In genomic region chr3:44648564-44649229, GRCh38 we compare ENCODE assay signal across 8 cellular contexts. TPM values are rescaled to one million over a fixed set of nuclear protein-coding genes. Genes with fewer than 3 reads are reported as not detected.
A peak's percentile ranks its signal among the peaks of the same experiment; 100 is the strongest.
DNase-seq lines count a peak whose midpoint lies in the region; ATAC-seq and TF ChIP-seq lines count a peak whose summit lies in the region.

ZNF35 (plus strand) TSS chr3:44648732; CDS start chr3:44651068, 2,336 bp downstream.

- peaks cover 7% of the 10 kb centered on the region for H3K79me1 ChIP-seq in mesendoderm (ENCODE audit: low read length)

- peak; percentile 99 for ATAC-seq in GM18867 (IDR thresholded peaks at IDR 0.05; ENCODE audit: unreplicated experiment)
- ATAC-seq in HG03064 (IDR thresholded peaks at IDR 0.05; ENCODE audit: low read depth, unreplicated experiment) = peak; percentile 90

- CTCF ChIA-PET in BJ (lab: Yijun Ruan, JAX) = interaction anchor here (1.7 kb wide), 1 partner anchor 18 kb away, joined by 6 read pairs; no protein-coding TSS in a partner anchor

- H3K56ac ChIP-seq in mesendoderm (ENCODE audit: low read length) = peak within 1 kb of the TSS; percentile 95

- peak within 1 kb of the TSS; percentile 43 for H3K27ac ChIP-seq in mesendoderm (ENCODE audit: low read depth, low read length)

- no peak within 1 kb of the TSS for H3K23ac ChIP-seq in mesendoderm (ENCODE audit: low read length)

- no peaks in the 10 kb centered on the region for H3K4me1 ChIP-seq in mesendoderm (ENCODE audit: control insufficient read depth, low read depth, low read length)

- H2AK5ac ChIP-seq in mesendoderm (ENCODE audit: low read length) = no peak within 1 kb of the TSS

- H3K79me2 ChIP-seq in mesendoderm (ENCODE audit: control insufficient read depth, insufficient read depth, low read length) = peaks cover 9% of the 10 kb centered on the region

- POLR2A ChIA-PET in BJ (lab: Charles Lee) = no interaction called here

- no peak within 1 kb of the TSS for H2BK120ac ChIP-seq in mesendoderm (ENCODE audit: low read depth, low read length)

- no peak within 1 kb of the TSS for H2BK15ac ChIP-seq in mesendoderm (replicated peaks; ENCODE audit: low read depth)

- H4K8ac ChIP-seq in mesendoderm (ENCODE audit: low read depth, low read length) = peak within 1 kb of the TSS; percentile 100

- peak within 1 kb of the TSS; percentile 61 for H3K4ac ChIP-seq in mesendoderm (ENCODE audit: low read depth, low read length)

- H3K18ac ChIP-seq in mesendoderm (ENCODE audit: low read length) = peak within 1 kb of the TSS; percentile 75

- H4K5ac ChIP-seq in mesendoderm (ENCODE audit: low read length) = no peak within 1 kb of the TSS

- H3K36me3 ChIP-seq in BJ (ENCODE audit: control insufficient read depth, insufficient read depth, low read length) (peaks cover 20% of the 10 kb centered on the region), mesendoderm (ENCODE audit: control insufficient read depth, insufficient read depth, low read length) (peaks cover 7% of the 10 kb centered on the region)

- peak within 1 kb of the TSS; percentile 70 for H3K4me2 ChIP-seq in mesendoderm (ENCODE audit: low read length)

- no CpG with 5 or more reads among the region's 37 CpGs for WGBS in mesendoderm (ENCODE audit: extremely low coverage, insufficient coverage, low lambda C conversion rate)

- DNase-seq in BJ (ENCODE audit: low read depth) (peak; percentile 40), NCI-H2171 treated with DMSO at 0.1 percent for 48 hours (lab: John Stamatoyannopoulos, UW) (peak; percentile 82), epidermal melanocyte (ENCODE audit: insufficient read length, low spot score) (peak; percentile 82), mesendoderm (peak; percentile 94)
- DNase-seq in activated CD4-positive, CD25-positive, alpha-beta regulatory T cell treated with anti-CD3 and anti-CD28 coated beads, Interleukin-2, amount 50 U/mL, for 72 hours = peak; percentile 49
- peak; percentile 24 to 39 for DNase-seq in stimulated activated CD8-positive, alpha-beta memory T cell treated with anti-CD3 and anti-CD28 coated beads, Interleukin-2, amount 100 ng/mL, for 48 hours (ENCODE audit: low read depth in 2 of 2)

- peak within 1 kb of the TSS; percentile 94 for H3K9ac ChIP-seq in mesendoderm (ENCODE audit: low read length)

- TF ChIP-seq CTCF in BJ (IDR thresholded peaks at IDR 0.05; ENCODE audit: insufficient read depth, low read depth, low read length) = no peak

- no peak within 1 kb of the TSS for H2BK5ac ChIP-seq in mesendoderm (ENCODE audit: low read length)

- H3K4me3 ChIP-seq in BJ (ENCODE audit: low read depth, low read length) (peak within 1 kb of the TSS; percentile 78), mesendoderm (ENCODE audit: low read length) (peak within 1 kb of the TSS; percentile 96)

- no peaks in the 10 kb centered on the region for H3K27me3 ChIP-seq in BJ (ENCODE audit: control insufficient read depth, insufficient read depth, low read length)
- H3K27me3 ChIP-seq in mesendoderm (ENCODE audit: insufficient read depth, low read length, poor library complexity) = no peaks in the 10 kb centered on the region

RNA-seq across cellular contexts. Expression of gene ZNF35, which starts in this region (rescaled TPM):
- polyA plus RNA-seq in BJ (2011; rRNA removed) = 4.7 and 5.3 TPM in 2 replicates
- polyA minus RNA-seq in BJ (2011; rRNA and poly(A)+ RNA removed) = 6.6 and 8.7 TPM in 2 replicates
- 12.9 TPM for polyA plus RNA-seq in mesendoderm (2013, experiment 1 of 2)
- polyA plus RNA-seq in mesendoderm (2013, experiment 2 of 2) = 13.4 TPM

Comparison
In these comparisons a context has a peak if more than half of its experiments do, and no peak if none do; other contexts are left out.
1. Peak in every context shown above with its lines: DNase-seq, ATAC-seq, H3K4me3 ChIP-seq and H3K27ac ChIP-seq.
2. DNase-seq: peak in every context shown above with its lines; median percentile 94 in mesendoderm; 82 in NCI-H2171 treated with DMSO at 0.1 percent for 48 hours; 82 in epidermal melanocyte; 49 in activated CD4-positive, CD25-positive, alpha-beta regulatory T cell treated with anti-CD3 and anti-CD28 coated beads, Interleukin-2, amount 50 U/mL, for 72 hours; 40 in BJ; 32 in stimulated activated CD8-positive, alpha-beta memory T cell treated with anti-CD3 and anti-CD28 coated beads, Interleukin-2, amount 100 ng/mL, for 48 hours.